1 cellular context compared by ENCODE assay signal in the genomic region with DNA sequence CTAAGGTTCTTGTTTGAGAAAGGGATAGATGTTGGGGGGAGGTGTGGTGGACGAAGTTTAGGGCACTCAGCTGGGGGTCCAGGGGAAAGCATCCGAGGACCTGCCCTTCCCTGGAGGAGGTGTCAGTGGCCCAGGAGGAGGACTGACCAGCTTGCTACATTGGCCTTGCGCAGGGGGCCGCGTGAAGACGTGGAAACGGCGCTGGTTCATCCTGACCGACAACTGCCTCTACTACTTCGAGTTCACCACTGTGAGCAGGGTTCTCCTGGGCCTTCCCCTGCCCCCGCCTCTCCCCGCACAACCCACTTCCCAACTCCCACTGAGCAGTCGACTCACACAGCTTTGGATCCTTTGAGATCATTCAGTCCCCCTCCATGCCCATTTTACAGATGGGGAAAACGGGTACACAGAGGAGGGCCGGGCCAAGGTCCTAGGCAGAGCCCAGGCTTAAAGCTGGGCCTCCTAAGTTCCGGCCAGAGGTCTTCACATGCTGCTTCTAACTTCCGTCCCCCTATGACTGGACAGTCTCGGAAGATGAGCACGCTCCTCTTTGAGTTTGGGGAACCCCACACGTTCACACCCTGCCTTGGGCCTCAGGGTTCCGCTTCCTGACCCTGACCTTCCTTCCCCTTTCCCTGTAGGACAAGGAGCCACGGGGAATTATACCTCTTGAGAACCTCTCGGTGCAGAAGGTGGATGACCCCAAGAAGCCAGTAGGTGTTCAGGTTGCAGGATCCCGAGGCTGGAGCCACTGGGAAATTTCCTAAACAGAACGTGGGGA.
TF ChIP-seq lines count a peak whose summit lies in the region.

No MANE protein-coding gene starts in this region.

TF ChIP-seq in WTC11, 78 proteins besides CTCF, POLR2A, EP300 and RAD21 (continued from another document):
- no peak for TF ChIP-seq STAT6 (CRISPR knock-in tag; conservative IDR thresholded peaks at IDR 0.05; ENCODE audit: low read depth)
- TF ChIP-seq ATF2 (CRISPR knock-in tag; IDR thresholded peaks at IDR 0.05; ENCODE audit: borderline replicate concordance, low read depth): no peak
- no peak for TF ChIP-seq SOX15 (CRISPR knock-in tag; IDR thresholded peaks at IDR 0.05)
- TF ChIP-seq ZSCAN18 (CRISPR knock-in tag; IDR thresholded peaks at IDR 0.05): no peak
- TF ChIP-seq IRF2 (CRISPR knock-in tag; IDR thresholded peaks at IDR 0.05; ENCODE audit: borderline replicate concordance, low read depth): no peak
- no peak for TF ChIP-seq MYBL2 (CRISPR knock-in tag; IDR thresholded peaks at IDR 0.05)
- TF ChIP-seq ZNF263 (CRISPR knock-in tag; IDR thresholded peaks at IDR 0.05; ENCODE audit: low read depth): no peak
- TF ChIP-seq FOXP1 (CRISPR knock-in tag; IDR thresholded peaks at IDR 0.05; ENCODE audit: borderline replicate concordance): no peak
- no peak for TF ChIP-seq SMAD4 (CRISPR knock-in tag; IDR thresholded peaks at IDR 0.05)
